In genomic region chr19:10430505-10431253, GRCh38 we compare ENCODE assay signal across 1 cellular context.
TF ChIP-seq lines count a peak whose summit lies in the region.

No MANE protein-coding gene starts in this region.

TF ChIP-seq in GM12878, 131 proteins besides CTCF, POLR2A, EP300 and RAD21:
- TF ChIP-seq HDGF (IDR thresholded peaks at IDR 0.05) (peak; percentile 12; the same call in 1 of the 2 replicates), SRF (IDR thresholded peaks at IDR 0.05; ENCODE audit: low read depth in 2 of 2, low read length in 2 of 2) (no peak), EGR1 (IDR thresholded peaks at IDR 0.05; ENCODE audit: borderline replicate concordance in 1 of 2, low read depth in 2 of 2, low read length in 2 of 2) (peak in 1 of 2 experiments; percentile 80; a peak in 1 of 3 replicates), SKIL (IDR thresholded peaks at IDR 0.05; ENCODE audit: low read depth, poor library complexity, severe bottlenecking) (no peak), ZNF687 (IDR thresholded peaks at IDR 0.05) (0 out of 2 replicates have a peak, but pooled peaks have one; percentile 32), GATAD2B (conservative IDR thresholded peaks at IDR 0.05; ENCODE audit: low read depth) (peak; percentile 42; the same call in 1 of the 2 replicates), ZSCAN29 (IDR thresholded peaks at IDR 0.05) (0 out of 2 replicates have a peak, but pooled peaks have one; percentile 41), ZBTB33 (IDR thresholded peaks at IDR 0.05) (no peak), STAT1 (conservative IDR thresholded peaks at IDR 0.05) (no peak), LARP7 (IDR thresholded peaks at IDR 0.05) (peak; percentile 42; the same call in 1 of the 2 replicates), MYC (IDR thresholded peaks at IDR 0.05; ENCODE audit: insufficient read depth, insufficient read length, insufficient replicate concordance, low read length, severe bottlenecking) (no peak), CHD2 (IDR thresholded peaks at IDR 0.05; ENCODE audit: borderline replicate concordance, low read depth, low read length) (no peak), NBN (IDR thresholded peaks at IDR 0.05) (no peak), POLR2AphosphoS2 (IDR thresholded peaks at IDR 0.05; ENCODE audit: low read depth, low read length) (no peak), BHLHE40 (IDR thresholded peaks at IDR 0.05; ENCODE audit: borderline replicate concordance in 1 of 2, low read depth in 2 of 2, low read length in 1 of 2) (peak in 1 of 2 experiments; percentile 29; a peak in 1 of 4 replicates), ZNF274 (IDR thresholded peaks at IDR 0.05; ENCODE audit: insufficient read depth, insufficient read length) (no peak)
TF ChIP-seq in GM12878: peak in this region for 7.
